In the genomic region with DNA sequence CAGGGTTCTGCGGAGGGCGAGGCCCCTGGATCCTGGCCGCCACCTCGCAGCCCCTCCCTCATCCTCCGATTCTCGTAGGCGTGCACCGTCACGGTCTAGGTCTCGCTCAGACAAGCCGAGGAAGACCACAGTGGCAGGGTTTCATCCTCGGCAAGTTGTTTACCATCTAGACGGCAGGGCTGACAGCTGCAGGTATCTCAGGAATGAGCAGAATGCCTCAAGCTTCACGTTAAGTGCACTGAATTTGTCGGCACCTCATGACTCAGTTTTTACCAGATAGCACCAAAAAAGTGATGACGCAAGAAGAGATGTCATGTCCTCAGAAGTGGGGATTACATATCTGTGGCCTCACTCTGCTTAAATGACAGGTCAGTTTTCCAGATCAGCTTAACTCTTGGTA, we compare ENCODE assay signal across 1 cellular context.
TF ChIP-seq lines count a peak whose summit lies in the region.

No MANE protein-coding gene starts in this region.

TF ChIP-seq in IMR-90, 13 proteins besides CTCF, POLR2A, EP300 and RAD21:
- peak; percentile 63 for TF ChIP-seq CEBPB (IDR thresholded peaks at IDR 0.05; ENCODE audit: low read depth, low read length)
- no peak for TF ChIP-seq FOS (IDR thresholded peaks at IDR 0.05; ENCODE audit: low read depth, low read length)
- TF ChIP-seq, protein P1, sequence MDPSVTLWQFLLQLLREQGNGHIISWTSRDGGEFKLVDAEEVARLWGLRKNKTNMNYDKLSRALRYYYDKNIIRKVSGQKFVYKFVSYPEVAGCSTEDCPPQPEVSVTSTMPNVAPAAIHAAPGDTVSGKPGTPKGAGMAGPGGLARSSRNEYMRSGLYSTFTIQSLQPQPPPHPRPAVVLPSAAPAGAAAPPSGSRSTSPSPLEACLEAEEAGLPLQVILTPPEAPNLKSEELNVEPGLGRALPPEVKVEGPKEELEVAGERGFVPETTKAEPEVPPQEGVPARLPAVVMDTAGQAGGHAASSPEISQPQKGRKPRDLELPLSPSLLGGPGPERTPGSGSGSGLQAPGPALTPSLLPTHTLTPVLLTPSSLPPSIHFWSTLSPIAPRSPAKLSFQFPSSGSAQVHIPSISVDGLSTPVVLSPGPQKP (IDR thresholded peaks at IDR 0.05; ENCODE audit: borderline replicate concordance, low read depth, low read length): no peak
TF ChIP-seq in IMR-90: peak in this region for 1.
